2 cellular contexts compared by ENCODE assay signal in the genomic region with DNA sequence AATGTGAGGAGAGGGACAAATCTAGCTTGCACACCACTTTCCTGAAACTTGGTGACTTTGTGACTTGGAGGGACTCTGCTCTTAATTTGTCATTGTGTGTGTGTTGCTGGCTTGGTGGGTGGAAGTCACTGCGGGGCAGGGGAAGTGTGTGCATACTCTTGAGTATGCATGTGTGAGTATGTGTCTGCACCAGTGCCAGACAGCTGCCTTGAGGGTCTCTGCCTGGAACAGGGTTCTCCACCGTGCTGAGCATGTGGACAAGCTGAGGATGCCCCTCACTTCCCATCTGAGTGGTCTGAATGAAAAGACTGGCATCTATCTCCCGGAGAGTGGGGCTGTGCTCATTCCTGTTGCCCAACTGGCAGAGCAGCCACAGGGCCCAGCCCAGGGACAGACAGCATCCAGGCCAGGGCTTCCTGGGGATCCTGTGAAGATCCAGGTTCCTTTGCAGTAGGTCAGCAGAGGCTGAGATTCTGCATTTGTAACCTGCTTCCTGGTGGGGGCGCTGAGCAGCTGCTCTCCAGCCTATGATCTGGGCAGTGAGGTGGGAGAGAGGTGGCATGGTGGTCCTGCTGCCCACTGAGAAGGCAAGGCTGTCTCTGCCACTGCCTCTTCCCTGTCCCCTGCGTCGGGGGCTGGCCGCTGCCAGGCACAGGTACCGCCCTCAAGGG.
TF ChIP-seq lines count a peak whose summit lies in the region.

No MANE protein-coding gene starts in this region.

TF ChIP-seq in HepG2, 621 proteins besides CTCF, POLR2A, EP300 and RAD21 (continued from another document and continues in another):
- TF ChIP-seq, protein P1, sequence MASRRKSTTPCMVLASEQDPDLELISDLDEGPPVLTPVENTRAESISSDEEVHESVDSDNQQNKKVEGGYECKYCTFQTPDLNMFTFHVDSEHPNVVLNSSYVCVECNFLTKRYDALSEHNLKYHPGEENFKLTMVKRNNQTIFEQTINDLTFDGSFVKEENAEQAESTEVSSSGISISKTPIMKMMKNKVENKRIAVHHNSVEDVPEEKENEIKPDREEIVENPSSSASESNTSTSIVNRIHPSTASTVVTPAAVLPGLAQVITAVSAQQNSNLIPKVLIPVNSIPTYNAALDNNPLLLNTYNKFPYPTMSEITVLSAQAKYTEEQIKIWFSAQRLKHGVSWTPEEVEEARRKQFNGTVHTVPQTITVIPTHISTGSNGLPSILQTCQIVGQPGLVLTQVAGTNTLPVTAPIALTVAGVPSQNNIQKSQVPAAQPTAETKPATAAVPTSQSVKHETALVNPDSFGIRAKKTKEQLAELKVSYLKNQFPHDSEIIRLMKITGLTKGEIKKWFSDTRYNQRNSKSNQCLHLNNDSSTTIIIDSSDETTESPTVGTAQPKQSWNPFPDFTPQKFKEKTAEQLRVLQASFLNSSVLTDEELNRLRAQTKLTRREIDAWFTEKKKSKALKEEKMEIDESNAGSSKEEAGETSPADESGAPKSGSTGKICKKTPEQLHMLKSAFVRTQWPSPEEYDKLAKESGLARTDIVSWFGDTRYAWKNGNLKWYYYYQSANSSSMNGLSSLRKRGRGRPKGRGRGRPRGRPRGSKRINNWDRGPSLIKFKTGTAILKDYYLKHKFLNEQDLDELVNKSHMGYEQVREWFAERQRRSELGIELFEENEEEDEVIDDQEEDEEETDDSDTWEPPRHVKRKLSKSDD (CRISPR knock-in tag; IDR thresholded peaks at IDR 0.05; ENCODE audit: low read depth): 0 out of 2 replicates have a peak, but pooled peaks have one; percentile 29
- TF ChIP-seq, protein P2, sequence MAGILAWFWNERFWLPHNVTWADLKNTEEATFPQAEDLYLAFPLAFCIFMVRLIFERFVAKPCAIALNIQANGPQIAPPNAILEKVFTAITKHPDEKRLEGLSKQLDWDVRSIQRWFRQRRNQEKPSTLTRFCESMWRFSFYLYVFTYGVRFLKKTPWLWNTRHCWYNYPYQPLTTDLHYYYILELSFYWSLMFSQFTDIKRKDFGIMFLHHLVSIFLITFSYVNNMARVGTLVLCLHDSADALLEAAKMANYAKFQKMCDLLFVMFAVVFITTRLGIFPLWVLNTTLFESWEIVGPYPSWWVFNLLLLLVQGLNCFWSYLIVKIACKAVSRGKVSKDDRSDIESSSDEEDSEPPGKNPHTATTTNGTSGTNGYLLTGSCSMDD (CRISPR knock-in tag; IDR thresholded peaks at IDR 0.05): no peak
- TF ChIP-seq ZNF318 (CRISPR knock-in tag; IDR thresholded peaks at IDR 0.05) (no peak), ZNF782 (CRISPR knock-in tag; IDR thresholded peaks at IDR 0.05; ENCODE audit: borderline replicate concordance) (no peak), SP5 (CRISPR knock-in tag; IDR thresholded peaks at IDR 0.05; ENCODE audit: borderline replicate concordance, low read depth) (peak; percentile 31; the same call in 1 of the 2 replicates), SAFB2 (CRISPR knock-in tag; IDR thresholded peaks at IDR 0.05; ENCODE audit: borderline replicate concordance, low read depth) (peak; percentile 67; the same call in 1 of the 2 replicates), MIER3 (CRISPR knock-in tag; IDR thresholded peaks at IDR 0.05; ENCODE audit: borderline replicate concordance) (peak; percentile 71; the same call in 1 of the 2 replicates), ZNF274 (CRISPR knock-in tag; IDR thresholded peaks at IDR 0.05) (peak; percentile 73; the same call in 1 of the 2 replicates), RARA (CRISPR knock-in tag; IDR thresholded peaks at IDR 0.05) (peak; percentile 37; the same call in 1 of the 2 replicates), ZFP36L1 (CRISPR knock-in tag; IDR thresholded peaks at IDR 0.05) (no peak), FOSL1 (CRISPR knock-in tag; IDR thresholded peaks at IDR 0.05; ENCODE audit: borderline replicate concordance) (no peak)

TF ChIP-seq in GM12878, 131 proteins besides CTCF, POLR2A, EP300 and RAD21 (continued from another document):
- TF ChIP-seq NKRF (conservative IDR thresholded peaks at IDR 0.05) (no peak), ZBTB33 (IDR thresholded peaks at IDR 0.05) (no peak)
- TF ChIP-seq, protein P3, sequence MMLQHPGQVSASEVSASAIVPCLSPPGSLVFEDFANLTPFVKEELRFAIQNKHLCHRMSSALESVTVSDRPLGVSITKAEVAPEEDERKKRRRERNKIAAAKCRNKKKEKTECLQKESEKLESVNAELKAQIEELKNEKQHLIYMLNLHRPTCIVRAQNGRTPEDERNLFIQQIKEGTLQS (IDR thresholded peaks at IDR 0.05; ENCODE audit: borderline replicate concordance, extremely low read depth, low read depth, low read length): no peak
